In genomic region chr14:64705406-64706118, GRCh38 we compare ENCODE assay signal across 8 cellular contexts. TPM values are rescaled to one million over a fixed set of nuclear protein-coding genes. Genes with fewer than 3 reads are reported as not detected.
A peak's percentile ranks its signal among the peaks of the same experiment; 100 is the strongest.
DNase-seq lines count a peak whose midpoint lies in the region; ATAC-seq, FAIRE-seq and TF ChIP-seq lines count a peak whose summit lies in the region.

No MANE protein-coding gene starts in this region.

- H3K4me1 ChIP-seq in A549 (peaks cover 59% of the 10 kb centered on the region), HCT116 (ENCODE audit: control insufficient read depth in 1 of 2, insufficient read depth in 2 of 2, low read length in 2 of 2) (peaks cover 47 to 62% of the 10 kb centered on the region in 2 experiments), right atrium auricular region (peaks cover 0 to 68% of the 10 kb centered on the region in 2 donors)

- peaks cover 16% of the 10 kb centered on the region for H3K36me3 Mint-ChIP-seq in activated naive CD4-positive, alpha-beta T cell treated with anti-CD3 and anti-CD28 coated beads, Interleukin-2, amount 10 ng/mL, durations not matched to agents 7 days and 5 days
- no peaks in the 10 kb centered on the region for H3K36me3 Mint-ChIP-seq in progenitor cell of endocrine pancreas (ENCODE audit: insufficient read depth)

- WGBS in A549 (ENCODE audit: missing lambda C conversion rate): 11% methylated on average over 17 of the region's 17 CpGs

- POLR2A ChIA-PET in A549 (lab: Yijun Ruan, JAX) (interaction anchor here (0.9 to 3.3 kb wide), 3 partner anchors 20 to 165 kb away, joined by 3 to 16 read pairs (median 3); partner anchors contain the start of gene HSPA2), HCT116 (lab: Charles Lee) (no interaction called here)

- no peaks in the 10 kb centered on the region for H3K9me2 ChIP-seq in HCT116 (ENCODE audit: insufficient read depth)

- peak overlapping the region; percentile 90 to 95 for H3K27ac ChIP-seq in A549
- H3K27ac ChIP-seq in HCT116 (ENCODE audit: low read depth, low read length): peak overlapping the region; percentile 86
- peak overlapping the region; percentile 86 to 88 for H3K27ac ChIP-seq in right atrium auricular region

- peaks cover 86% of the 10 kb centered on the region for H3K27me3 Mint-ChIP-seq in activated naive CD4-positive, alpha-beta T cell treated with anti-CD3 and anti-CD28 coated beads, Interleukin-2, amount 10 ng/mL, durations not matched to agents 7 days and 5 days
- peaks cover 19% of the 10 kb centered on the region for H3K27me3 Mint-ChIP-seq in progenitor cell of endocrine pancreas

- CTCF ChIA-PET in A549 (lab: Yijun Ruan, JAX): interaction anchor here (0.8 to 5.1 kb wide), 17 partner anchors 12 to 185 kb away, joined by 3 to 29 read pairs (median 7); no protein-coding TSS in a partner anchor
- CTCF ChIA-PET in HCT116 (lab: Charles Lee): no interaction called here
- CTCF ChIA-PET in activated naive CD4-positive, alpha-beta T cell treated with anti-CD3 and anti-CD28 coated beads, Interleukin-2, amount 10 ng/mL, durations not matched to agents 7 days and 5 days (lab: Charles Lee): no interaction called here

- peak in 1 of 2 experiments; percentile 12; a peak in 3 of 6 replicates for ATAC-seq in A549
- no peak for ATAC-seq in HCT116
- no peak for ATAC-seq in HG02884 (IDR thresholded peaks at IDR 0.05; ENCODE audit: unreplicated experiment)

- TF ChIP-seq CTCF in A549 (IDR thresholded peaks at IDR 0.05) (no peak), HCT116 (IDR thresholded peaks at IDR 0.05 in 2 of 3, conservative IDR thresholded peaks at IDR 0.05 in 1 of 3; ENCODE audit: borderline replicate concordance in 1 of 3, insufficient read depth in 1 of 3, low read depth in 2 of 3, low read length in 2 of 3) (no peak), right atrium auricular region (IDR thresholded peaks at IDR 0.05) (no peak), progenitor cell of endocrine pancreas (IDR thresholded peaks at IDR 0.05; ENCODE audit: unreplicated experiment) (no peak)

- no peaks in the 10 kb centered on the region for H3K9me3 Mint-ChIP-seq in activated naive CD4-positive, alpha-beta T cell treated with anti-CD3 and anti-CD28 coated beads, Interleukin-2, amount 10 ng/mL, durations not matched to agents 7 days and 5 days
- no peaks in the 10 kb centered on the region for H3K9me3 Mint-ChIP-seq in progenitor cell of endocrine pancreas (ENCODE audit: low read depth)

- H3K4me2 ChIP-seq in A549 (peak overlapping the region; percentile 96), HCT116 (ENCODE audit: low read length) (peak overlapping the region; percentile 83)

- H4K20me1 ChIP-seq in HCT116 (ENCODE audit: insufficient read depth): 0 out of 2 replicates have a peak, but pooled peaks cover 5% of the 10 kb centered on the region

- H3K27me3 ChIP-seq in HCT116 (ENCODE audit: insufficient read depth, low read length) (no peaks in the 10 kb centered on the region), right atrium auricular region (no peaks in the 10 kb centered on the region)

- TF ChIP-seq EP300 in A549 (IDR thresholded peaks at IDR 0.05): no peak

- peak overlapping the region; percentile 91 for H3K9ac ChIP-seq in HCT116 (ENCODE audit: low read length)

- DNase-seq in A549 (ENCODE audit: low read depth in 1 of 2, low spot score in 1 of 2) (no peak), HCT116 (ENCODE audit: low read depth, low spot score) (no peak), right atrium auricular region (ENCODE audit: low spot score) (no peak), progenitor cell of endocrine pancreas (ENCODE audit: low spot score, unreplicated experiment) (no peak), HCEC 1CT (no peak), activated gamma-delta T cell treated with Interleukin-2 at 50 U/mL for 16 hours (no peak)
- no peak for DNase-seq in activated naive CD4-positive, alpha-beta T cell treated with anti-CD3 and anti-CD28 coated beads, Interleukin-2, amount 10 ng/mL, durations not matched to agents 7 days and 5 days

- TSS peak; percentile 44 for BruUV-seq in HCT116 (replicated peaks; lab: Mats Ljungman, UMichigan)

- intact Hi-C loops in HCT116 (cut with micrococcal nuclease): loop anchor here (2.0 kb wide), 1 partner anchor 15 kb away; no protein-coding TSS in a partner anchor

- TF ChIP-seq POLR2A in A549 (IDR thresholded peaks at IDR 0.05; ENCODE audit: low read length): no peak
- TF ChIP-seq POLR2A in HCT116 (IDR thresholded peaks at IDR 0.05; ENCODE audit: borderline replicate concordance, extremely low read depth, insufficient read depth, insufficient read length): no peak

- H3K4me3 Mint-ChIP-seq in activated naive CD4-positive, alpha-beta T cell treated with anti-CD3 and anti-CD28 coated beads, Interleukin-2, amount 10 ng/mL, durations not matched to agents 7 days and 5 days: peak overlapping the region; percentile 73
- H3K4me3 Mint-ChIP-seq in progenitor cell of endocrine pancreas (ENCODE audit: low read depth): peak overlapping the region; percentile 84

- H3K4me1 Mint-ChIP-seq in activated naive CD4-positive, alpha-beta T cell treated with anti-CD3 and anti-CD28 coated beads, Interleukin-2, amount 10 ng/mL, durations not matched to agents 7 days and 5 days: peaks cover 68% of the 10 kb centered on the region
- peaks cover 56% of the 10 kb centered on the region for H3K4me1 Mint-ChIP-seq in progenitor cell of endocrine pancreas (ENCODE audit: low read depth)

- H3K4me3 ChIP-seq in A549 (peak overlapping the region; percentile 72), HCT116 (replicated peaks in 1 of 2; ENCODE audit: low read depth in 1 of 2, low read length in 2 of 2) (peak overlapping the region; percentile 78 to 82), right atrium auricular region (peak overlapping the region; percentile 62 to 69)

- no peak for FAIRE-seq in A549 (lab: Jason Lieb, UNC)

- peaks cover 62% of the 10 kb centered on the region for H3K79me2 ChIP-seq in HCT116 (ENCODE audit: insufficient read depth, low read length)

- H3K36me3 ChIP-seq in HCT116 (ENCODE audit: control insufficient read depth in 1 of 2, insufficient read depth in 2 of 2, low read length in 2 of 2) (no peaks in the 10 kb centered on the region), right atrium auricular region (no peaks in the 10 kb centered on the region)

- RAD21 ChIA-PET in HCT116 (lab: Charles Lee; ENCODE audit: low non-redundant PET in 1 of 2, low total read pairs in 2 of 2, uncharacterized antibody in 2 of 2, unreplicated experiment in 2 of 2): interaction anchor here in 1 of 2 experiments (0.6 kb wide), 1 partner anchor 88 kb away, joined by 4 read pairs; no protein-coding TSS in a partner anchor

- no peak overlapping the region for H2AFZ ChIP-seq in HCT116 (ENCODE audit: low read depth, low read length, poor library complexity, severe bottlenecking)

- H3K27ac Mint-ChIP-seq in activated naive CD4-positive, alpha-beta T cell treated with anti-CD3 and anti-CD28 coated beads, Interleukin-2, amount 10 ng/mL, durations not matched to agents 7 days and 5 days: no peak overlapping the region
- peak overlapping the region; percentile 93 for H3K27ac Mint-ChIP-seq in progenitor cell of endocrine pancreas

- TF ChIP-seq RAD21 in A549 (conservative IDR thresholded peaks at IDR 0.05 in 1 of 2, IDR thresholded peaks at IDR 0.05 in 1 of 2) (no peak), HCT116 (IDR thresholded peaks at IDR 0.05; ENCODE audit: low read depth) (no peak)

- H3K9me3 ChIP-seq in A549 (no peaks in the 10 kb centered on the region), HCT116 (ENCODE audit: control insufficient read depth in 1 of 2, insufficient read depth in 1 of 2, low read depth in 1 of 2, low read length in 2 of 2) (no peaks in the 10 kb centered on the region), right atrium auricular region (no peaks in the 10 kb centered on the region)

TF ChIP-seq in A549, 52 proteins besides CTCF, POLR2A, EP300 and RAD21 (continues in another document):
- no peak for TF ChIP-seq CHD4 (IDR thresholded peaks at IDR 0.05; ENCODE audit: borderline replicate concordance)

TF ChIP-seq in HCT116, 20 proteins besides CTCF, POLR2A, EP300 and RAD21:
- no peak for TF ChIP-seq JUND (IDR thresholded peaks at IDR 0.05)
- no peak for TF ChIP-seq ZNF274 (IDR thresholded peaks at IDR 0.05; ENCODE audit: low read depth, low read length)
- TF ChIP-seq EZH2phosphoT487 (IDR thresholded peaks at IDR 0.05; ENCODE audit: borderline replicate concordance): no peak
TF ChIP-seq in HCT116: peak in this region for 0.

RNA-seq across cellular contexts. Expression of gene PLEKHG3, which starts 1.3 kb away (rescaled TPM):
- polyA plus RNA-seq in A549 (2011; rRNA removed) (29.8 and 30.5 TPM in 2 replicates), A549 (2017; fragmentation: RNase III; extraction: RNeasy Plus Mini Kit Qiagen cat#74134 plus additional on column Dnase treatment) (21.9 to 26.4 TPM (median 23.2 TPM) in 3 replicates)
- 23.4 and 33.9 TPM in 2 replicates for polyA plus RNA-seq in A549 (2012; cell fraction: cytosol; rRNA removed)
- polyA plus RNA-seq in A549 (2012; cell fraction: nucleus; rRNA removed): 69.3 and 101 TPM in 2 replicates
- polyA minus RNA-seq in A549 (2011; rRNA and poly(A)+ RNA removed): 46.3 and 47.5 TPM in 2 replicates
- total RNA-seq in HCT116 (2021; ENCODE audit: unreplicated experiment) (55.6 TPM), right atrium auricular region (10 to 100 TPM; 26.1 to 28.1 TPM), progenitor cell of endocrine pancreas (76.0 and 81.0 TPM in 2 replicates)
- 36.0 and 37.8 TPM in 2 replicates for polyA plus RNA-seq in HCT116 (2012)

Comparison
In these comparisons a context has a peak if more than half of its experiments do, and no peak if none do; other contexts are left out.
1. Of the 6 proteins assayed by ChIP-seq in both A549 and HCT116: peak only in A549: MAX; only in HCT116: none; in both: none; in neither: 5.